In the genomic region with DNA sequence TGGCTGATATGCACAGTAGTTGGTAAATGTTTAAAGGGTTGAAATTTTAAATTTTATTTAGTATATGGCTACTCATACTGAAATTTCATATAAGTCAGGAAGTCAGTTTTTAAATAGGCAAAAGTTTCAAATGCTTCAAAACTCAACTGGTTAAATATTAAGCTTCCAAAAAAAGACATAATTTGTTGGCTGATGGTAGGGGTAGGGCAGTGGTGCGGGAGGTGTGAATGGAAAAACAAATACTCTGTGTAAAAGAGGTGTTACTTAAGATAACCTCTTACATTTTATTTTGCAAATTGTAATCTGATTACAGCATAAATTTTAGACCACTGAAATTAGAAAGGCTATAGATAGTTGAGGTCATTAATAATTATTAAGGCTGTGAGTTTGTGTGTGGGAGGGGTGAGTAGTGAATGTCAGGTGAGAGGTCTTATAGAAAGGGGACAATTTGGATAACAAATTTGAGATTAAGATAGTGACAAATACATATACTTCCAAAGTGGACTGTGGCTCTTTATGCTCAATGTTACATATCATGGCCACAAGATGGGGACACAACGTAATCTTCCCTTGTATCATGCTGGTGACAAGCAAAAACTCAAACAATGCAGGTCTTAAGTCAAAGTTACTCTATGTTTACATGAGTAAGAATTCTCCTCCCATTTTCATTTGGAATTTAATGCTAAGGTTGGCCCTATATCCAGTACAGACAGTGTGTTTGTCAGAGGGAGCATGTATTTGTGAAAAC, we compare ENCODE assay signal across 8 cellular contexts. TPM values are rescaled to one million over a fixed set of nuclear protein-coding genes. Genes with fewer than 3 reads are reported as not detected.
DNase-seq lines count a peak whose midpoint lies in the region; ATAC-seq and TF ChIP-seq lines count a peak whose summit lies in the region.

No MANE protein-coding gene starts in this region.

- TF ChIP-seq CTCF in fibroblast of villous mesenchyme (IDR thresholded peaks at IDR 0.05; ENCODE audit: insufficient read depth, low read depth, low read length) = peak; percentile 43
- peak in 1 of 4 experiments; percentile 11 for TF ChIP-seq CTCF in sigmoid colon (IDR thresholded peaks at IDR 0.05)

- H3K4me3 ChIP-seq in fibroblast of villous mesenchyme (ENCODE audit: low read depth, low read length) = no peak overlapping the region
- H3K4me3 ChIP-seq in sigmoid colon = no peak overlapping the region

- H3K27ac ChIP-seq in sigmoid colon = no peak overlapping the region

- 13 to 51% methylated on average over 2 of the region's 2 CpGs for WGBS in sigmoid colon, 2 donors

- DNase-seq in COR-L47 (lab: John Stamatoyannopoulos, UW) (peak; percentile 69), OCI-M1 (lab: John Stamatoyannopoulos, UW) (peak; percentile 60), fibroblast of villous mesenchyme (ENCODE audit: low read depth) (peak; percentile 62), sigmoid colon (no peak)

- H3K36me3 ChIP-seq in sigmoid colon = no peaks in the 10 kb centered on the region

- H3K4me1 ChIP-seq in sigmoid colon = no peaks in the 10 kb centered on the region

- peak; percentile 59 for ATAC-seq in HG02759 (IDR thresholded peaks at IDR 0.05; ENCODE audit: unreplicated experiment)
- no peak for ATAC-seq in GM21825 (IDR thresholded peaks at IDR 0.05; ENCODE audit: unreplicated experiment)
- no peak for ATAC-seq in GM21367 (IDR thresholded peaks at IDR 0.05; ENCODE audit: unreplicated experiment)
- no peak for ATAC-seq in GM21723 (IDR thresholded peaks at IDR 0.05; ENCODE audit: unreplicated experiment)

- TF ChIP-seq POLR2A in sigmoid colon (IDR thresholded peaks at IDR 0.05) = no peak

- TF ChIP-seq EP300 in sigmoid colon (IDR thresholded peaks at IDR 0.05) = no peak

- no peaks in the 10 kb centered on the region for H3K27me3 ChIP-seq in sigmoid colon

- no peaks in the 10 kb centered on the region for H3K9me3 ChIP-seq in sigmoid colon

- intact Hi-C loops in sigmoid colon (cut with DNase I) = loop anchor here (5.0 kb wide), 1 partner anchor 76 kb away; no protein-coding TSS in a partner anchor

RNA-seq across cellular contexts. Expression of a gene that starts 36.6 kb away (rescaled TPM):
- not detected in 2 replicates for total RNA-seq in fibroblast of villous mesenchyme
- total RNA-seq in sigmoid colon = 1 to 10 TPM in 1 of 4 donors, under 1 TPM in 2, not detected in 1; under 0.01 to 2.2 (median 0.16) TPM
- 1 to 10 TPM in 1 of 3 donors, not detected in 2; 1.8 TPM for polyA plus RNA-seq in sigmoid colon
